In genomic region chr14:23089498-23090253, GRCh38 we compare ENCODE assay signal across 24 cellular contexts. TPM values are rescaled to one million over a fixed set of nuclear protein-coding genes. Genes with fewer than 3 reads are reported as not detected.
DNase-seq lines count a peak whose midpoint lies in the region; ATAC-seq, FAIRE-seq and TF ChIP-seq lines count a peak whose summit lies in the region.
"Had no signal": no experiment of that assay in that cellular context is flagged by ENCODE, and none has a peak within 500 bp of the region (broad histone marks: within the 10 kb centered on the region; RNA-seq: fewer than 3 reads in every experiment).

No MANE protein-coding gene starts in this region.

- peak overlapping the region; percentile 62 for H3K27ac Mint-ChIP-seq in activated CD4-positive, alpha-beta T cell treated with anti-CD3 and anti-CD28 coated beads for 36 hours
- peak overlapping the region; percentile 32 for H3K27ac Mint-ChIP-seq in dendritic cell treated with granulocyte-macrophage colony-stimulating factor and Interleukin-4, amounts not matched to agents 40 ng/mL and 50 ng/mL, for 4 days
- peak overlapping the region; percentile 3 for H3K27ac Mint-ChIP-seq in stimulated activated effector memory CD8-positive, alpha-beta T cell treated with anti-CD3 and anti-CD28 coated beads, Interleukin-12 subunit alpha, Interleukin-12 subunit beta, amount 100 ng/mL, for 72 hours
- no peak overlapping the region for H3K27ac Mint-ChIP-seq in glutamatergic neuron (ENCODE audit: unreplicated experiment)

- no peak for TF ChIP-seq CTCF in HEK293 (tag by site-specific recombination; IDR thresholded peaks at IDR 0.05)
- no peak for TF ChIP-seq CTCF in glutamatergic neuron (IDR thresholded peaks at IDR 0.05; ENCODE audit: partially characterized antibody, unreplicated experiment)

- POLR2A ChIA-PET in activated CD4-positive, alpha-beta T cell treated with anti-CD3 and anti-CD28 coated beads for 36 hours (lab: Charles Lee) = interaction anchor here (0.6 to 1.1 kb wide), 2 partner anchors 12 to 27 kb away, joined by 3 read pairs; no protein-coding TSS in a partner anchor
- POLR2A ChIA-PET in HEK293 (lab: Yijun Ruan, JAX) = no interaction called here

- H3K4me3 ChIP-seq in HEK293 (ENCODE audit: low read depth, low read length) (no peak overlapping the region), small intestine (ENCODE audit: low read depth in 1 of 2, low read length in 2 of 2) (no peak overlapping the region)
- H3K4me3 ChIP-seq: GM12878 had no signal

- H3K4me3 Mint-ChIP-seq in activated CD4-positive, alpha-beta T cell treated with anti-CD3 and anti-CD28 coated beads for 36 hours = no peak overlapping the region
- H3K4me3 Mint-ChIP-seq in dendritic cell treated with granulocyte-macrophage colony-stimulating factor and Interleukin-4, amounts not matched to agents 40 ng/mL and 50 ng/mL, for 4 days = no peak overlapping the region
- H3K4me3 Mint-ChIP-seq in stimulated activated effector memory CD8-positive, alpha-beta T cell treated with anti-CD3 and anti-CD28 coated beads, Interleukin-12 subunit alpha, Interleukin-12 subunit beta, amount 100 ng/mL, for 72 hours = no peak overlapping the region
- H3K4me3 Mint-ChIP-seq in glutamatergic neuron (ENCODE audit: unreplicated experiment) = no peak overlapping the region

- 92 to 97% (median 93%) methylated on average over 12 of the region's 12 CpGs for WGBS in small intestine, 3 donors

- DNase-seq in activated CD4-positive, alpha-beta T cell treated with anti-CD3 and anti-CD28 coated beads for 36 hours = no peak
- DNase-seq in activated CD4-positive, alpha-beta T cell treated with anti-CD3 and anti-CD28 coated beads for 1 hour = no peak
- DNase-seq in stimulated activated effector memory CD8-positive, alpha-beta T cell treated with anti-CD3 and anti-CD28 coated beads, Interleukin-12 subunit alpha, Interleukin-12 subunit beta, amount 100 ng/mL, for 72 hours (ENCODE audit: low spot score in 2 of 2) = no peak
- DNase-seq in small intestine = no peak
- DNase-seq in T-helper 9 cell = no peak
- no peak for DNase-seq in glutamatergic neuron
- DNase-seq: 8988T, C1 segment of cervical spinal cord, Caco-2, DMS53, Kasumi-1, NCI-H1417, NCI-H1930, NCI-H2171, NCI-H82 had no signal

- peaks cover 63% of the 10 kb centered on the region for H3K36me3 Mint-ChIP-seq in activated CD4-positive, alpha-beta T cell treated with anti-CD3 and anti-CD28 coated beads for 36 hours (ENCODE audit: low read depth)
- peaks cover 87% of the 10 kb centered on the region for H3K36me3 Mint-ChIP-seq in dendritic cell treated with granulocyte-macrophage colony-stimulating factor and Interleukin-4, amounts not matched to agents 40 ng/mL and 50 ng/mL, for 4 days (ENCODE audit: low read depth)
- H3K36me3 Mint-ChIP-seq in stimulated activated effector memory CD8-positive, alpha-beta T cell treated with anti-CD3 and anti-CD28 coated beads, Interleukin-12 subunit alpha, Interleukin-12 subunit beta, amount 100 ng/mL, for 72 hours = no peaks in the 10 kb centered on the region
- H3K36me3 Mint-ChIP-seq in glutamatergic neuron (ENCODE audit: unreplicated experiment) = no peaks in the 10 kb centered on the region

- peaks cover 45% of the 10 kb centered on the region for H3K4me1 Mint-ChIP-seq in activated CD4-positive, alpha-beta T cell treated with anti-CD3 and anti-CD28 coated beads for 36 hours
- H3K4me1 Mint-ChIP-seq in dendritic cell treated with granulocyte-macrophage colony-stimulating factor and Interleukin-4, amounts not matched to agents 40 ng/mL and 50 ng/mL, for 4 days (ENCODE audit: low read depth) = peaks cover 73% of the 10 kb centered on the region
- peaks cover 38% of the 10 kb centered on the region for H3K4me1 Mint-ChIP-seq in stimulated activated effector memory CD8-positive, alpha-beta T cell treated with anti-CD3 and anti-CD28 coated beads, Interleukin-12 subunit alpha, Interleukin-12 subunit beta, amount 100 ng/mL, for 72 hours
- H3K4me1 Mint-ChIP-seq in glutamatergic neuron (ENCODE audit: low read depth, unreplicated experiment) = peaks cover 4% of the 10 kb centered on the region

- CTCF ChIA-PET in activated CD4-positive, alpha-beta T cell treated with anti-CD3 and anti-CD28 coated beads for 36 hours (lab: Charles Lee) = interaction anchor here (0.6 to 4.4 kb wide), 9 partner anchors 10 to 118 kb away, joined by 3 to 36 read pairs (median 4); no protein-coding TSS in a partner anchor
- CTCF ChIA-PET in HEK293 (lab: Yijun Ruan, JAX) = interaction anchor here (0.7 to 5.9 kb wide), 4 partner anchors 13 to 103 kb away, joined by 3 to 49 read pairs (median 14); no protein-coding TSS in a partner anchor

- intact Hi-C loops in activated CD4-positive, alpha-beta T cell treated with anti-CD3 and anti-CD28 coated beads for 36 hours (cut with DNase I, micrococcal nuclease) = loop anchor here (10.0 kb wide), 4 partner anchors 195 to 1825 kb away; partner anchors contain the start of genes DCAF11 (in 1 of the 2), EMC9 (in 1 of the 2), HNRNPC (in 1 of the 2) and HOMEZ (in 1 of the 2)
- intact Hi-C loops in dendritic cell treated with granulocyte-macrophage colony-stimulating factor and Interleukin-4, amounts not matched to agents 40 ng/mL and 50 ng/mL, for 4 days (cut with micrococcal nuclease) = no loop called here

- H3K27ac ChIP-seq in HEK293 (ENCODE audit: extremely low read depth, low read depth, low read length) (no peak overlapping the region), small intestine (ENCODE audit: low read depth in 1 of 2, low read length in 1 of 2) (no peak overlapping the region)

- H3K36me3 ChIP-seq in HEK293 (ENCODE audit: control insufficient read depth in 2 of 2, insufficient read depth in 1 of 2, low read length in 2 of 2) (peaks cover 67 to 84% of the 10 kb centered on the region in 2 experiments), small intestine (ENCODE audit: control insufficient read depth in 2 of 2, insufficient read depth in 2 of 2, low read length in 2 of 2) (peaks cover 15 to 20% of the 10 kb centered on the region in 2 donors)

- FAIRE-seq in small intestine (lab: Jason Lieb, UNC) = no peak
- FAIRE-seq: GM12878, GM18507, H54 had no signal

- no peaks in the 10 kb centered on the region for H3K27me3 Mint-ChIP-seq in activated CD4-positive, alpha-beta T cell treated with anti-CD3 and anti-CD28 coated beads for 36 hours
- no peaks in the 10 kb centered on the region for H3K27me3 Mint-ChIP-seq in dendritic cell treated with granulocyte-macrophage colony-stimulating factor and Interleukin-4, amounts not matched to agents 40 ng/mL and 50 ng/mL, for 4 days
- no peaks in the 10 kb centered on the region for H3K27me3 Mint-ChIP-seq in glutamatergic neuron (ENCODE audit: unreplicated experiment)

- H3K9me3 Mint-ChIP-seq in activated CD4-positive, alpha-beta T cell treated with anti-CD3 and anti-CD28 coated beads for 36 hours (ENCODE audit: low read depth) = no peaks in the 10 kb centered on the region
- H3K9me3 Mint-ChIP-seq in dendritic cell treated with granulocyte-macrophage colony-stimulating factor and Interleukin-4, amounts not matched to agents 40 ng/mL and 50 ng/mL, for 4 days = no peaks in the 10 kb centered on the region
- H3K9me3 Mint-ChIP-seq in stimulated activated effector memory CD8-positive, alpha-beta T cell treated with anti-CD3 and anti-CD28 coated beads, Interleukin-12 subunit alpha, Interleukin-12 subunit beta, amount 100 ng/mL, for 72 hours = no peaks in the 10 kb centered on the region
- H3K9me3 Mint-ChIP-seq in glutamatergic neuron (ENCODE audit: unreplicated experiment) = no peaks in the 10 kb centered on the region

- H3K9me3 ChIP-seq in HEK293 (ENCODE audit: control insufficient read depth, insufficient read depth, low read depth, low read length) (no peaks in the 10 kb centered on the region), small intestine (ENCODE audit: control insufficient read depth, low read depth) (no peaks in the 10 kb centered on the region)
- H3K9me3 ChIP-seq: Caco-2 had no signal

- no peaks in the 10 kb centered on the region for H3K27me3 ChIP-seq in small intestine (ENCODE audit: control insufficient read depth in 2 of 2, insufficient read depth in 2 of 2, low read length in 2 of 2)

- H3K4me1 ChIP-seq in HEK293 (ENCODE audit: control insufficient read depth, insufficient read depth, low read length) = peaks cover 7% of the 10 kb centered on the region; the same call in 1 of the 2 replicates
- peaks cover 0 to 11% of the 10 kb centered on the region in 2 donors for H3K4me1 ChIP-seq in small intestine (ENCODE audit: control insufficient read depth in 2 of 2, insufficient read depth in 1 of 2, low read depth in 1 of 2, low read length in 1 of 2)

- no peak for ATAC-seq in activated CD4-positive, alpha-beta T cell treated with anti-CD3 and anti-CD28 coated beads for 36 hours
- no peak for ATAC-seq in stimulated activated effector memory CD8-positive, alpha-beta T cell treated with anti-CD3 and anti-CD28 coated beads, Interleukin-12 subunit alpha, Interleukin-12 subunit beta, amount 100 ng/mL, for 72 hours
- ATAC-seq: GM12878, Panc1, Right ventricle myocardium inferior had no signal

TF ChIP-seq in HEK293, 187 proteins besides CTCF, POLR2A, EP300 and RAD21 (continues in another document):
- TF ChIP-seq ZBTB20 (tag by site-specific recombination; IDR thresholded peaks at IDR 0.05) = no peak
- no peak for TF ChIP-seq ZNF416 (tag by site-specific recombination; IDR thresholded peaks at IDR 0.05)
- 0 out of 2 replicates have a peak, but pooled peaks have one; percentile 3 for TF ChIP-seq SP3 (tag by site-specific recombination; IDR thresholded peaks at IDR 0.05)

RNA-seq across cellular contexts. Expression of gene ACIN1, which starts 5.3 kb away (rescaled TPM):
- total RNA-seq in activated CD4-positive, alpha-beta T cell treated with anti-CD3 and anti-CD28 coated beads for 36 hours = 100 to 1,000 TPM; 160 to 215 TPM
- 10 to 100 TPM; 53.8 to 93.9 (median 75.4) TPM for polyA plus RNA-seq in small intestine
- 341 TPM for total RNA-seq in glutamatergic neuron (ENCODE audit: unreplicated experiment)

RNA-seq across cellular contexts. Expression of gene C14orf119, which starts 5.6 kb away (rescaled TPM):
- 10 to 100 TPM; 43.8 to 51.5 TPM for total RNA-seq in activated CD4-positive, alpha-beta T cell treated with anti-CD3 and anti-CD28 coated beads for 36 hours
- polyA plus RNA-seq in small intestine = 10 to 100 TPM; 43.8 to 67.0 (median 65.1) TPM
- total RNA-seq in glutamatergic neuron (ENCODE audit: unreplicated experiment) = 40.3 TPM

RNA-seq across cellular contexts. Expression of gene CIROP, which starts 15.1 kb away (rescaled TPM):
- not detected for total RNA-seq in activated CD4-positive, alpha-beta T cell treated with anti-CD3 and anti-CD28 coated beads for 36 hours
- under 1 TPM in 1 of 3 donors, not detected in 2; 0.04 TPM for polyA plus RNA-seq in small intestine
- total RNA-seq in glutamatergic neuron (ENCODE audit: unreplicated experiment) = not detected
- total RNA-seq: Caco-2, G401, GM12878, NCI-H460, Right ventricle myocardium inferior had no signal
- polyA plus RNA-seq: GM12878 had no signal

RNA-seq across cellular contexts. Expression of gene CEBPE, which starts 29.4 kb away (rescaled TPM):
- total RNA-seq in activated CD4-positive, alpha-beta T cell treated with anti-CD3 and anti-CD28 coated beads for 36 hours = under 1 TPM; 0.19 to 0.34 TPM
- polyA plus RNA-seq in small intestine = under 1 TPM in 1 of 3 donors, not detected in 2; 0.81 TPM
- total RNA-seq in glutamatergic neuron (ENCODE audit: unreplicated experiment) = not detected
- total RNA-seq: Caco-2, G401, NCI-H460, Right ventricle myocardium inferior had no signal

RNA-seq across cellular contexts. Expression of gene CDH24, which starts 32.4 kb away (rescaled TPM):
- total RNA-seq in activated CD4-positive, alpha-beta T cell treated with anti-CD3 and anti-CD28 coated beads for 36 hours = 1 to 10 TPM in 1 of 2 experiments, under 1 TPM in 1; 0.82 to 1.1 TPM
- polyA plus RNA-seq in small intestine = 1 to 10 TPM in 1 of 3 donors, under 1 TPM in 2; 0.22 to 4.2 (median 0.81) TPM
- total RNA-seq in glutamatergic neuron (ENCODE audit: unreplicated experiment) = 164 TPM
